In genomic region chr17:67531291-67531690, GRCh38 we compare ENCODE assay signal across 8 cellular contexts.
A peak's percentile ranks its signal among the peaks of the same experiment; 100 is the strongest.
DNase-seq lines count a peak whose midpoint lies in the region; ATAC-seq and TF ChIP-seq lines count a peak whose summit lies in the region.

No MANE protein-coding gene starts in this region.

- peak overlapping the region; percentile 16 for H3K4me3 ChIP-seq in GM12875 (ENCODE audit: low read depth, low read length)

- peak; percentile 75 for DNase-seq in NCI-H2227 treated with DMSO at 0.1 percent for 48 hours (lab: John Stamatoyannopoulos, UW)
- peak; percentile 61 for DNase-seq in left kidney (ENCODE audit: low read depth, low spot score)
- no peak for DNase-seq in stimulated activated CD4-positive, alpha-beta T cell treated with anti-CD3 and anti-CD28 coated beads, Interleukin-2, amount 100 ng/mL, for 24 hours
- no peak for DNase-seq in NCI-H226
- DNase-seq in activated CD4-positive, alpha-beta T cell treated with anti-CD3 and anti-CD28 coated beads for 1 hour, result no peak

- ATAC-seq in GM21786 (IDR thresholded peaks at IDR 0.05; ENCODE audit: unreplicated experiment), result peak; percentile 92
- ATAC-seq in HG03460 (IDR thresholded peaks at IDR 0.05; ENCODE audit: unreplicated experiment), result no peak

- TF ChIP-seq CTCF in GM12875 (IDR thresholded peaks at IDR 0.05; ENCODE audit: borderline replicate concordance, insufficient read depth, low read depth, low read length), result no peak

Comparison
In these comparisons a context has a peak if more than half of its experiments do, and no peak if none do; other contexts are left out.
1. DNase-seq: peak in NCI-H2227 treated with DMSO at 0.1 percent for 48 hours (single experiment) and left kidney (single experiment); none in stimulated activated CD4-positive, alpha-beta T cell treated with anti-CD3 and anti-CD28 coated beads, Interleukin-2, amount 100 ng/mL, for 24 hours (0 of 2), NCI-H226 (single experiment) and activated CD4-positive, alpha-beta T cell treated with anti-CD3 and anti-CD28 coated beads for 1 hour (single experiment).